ENCODE assay signal across 8 cellular contexts in the genomic region with DNA sequence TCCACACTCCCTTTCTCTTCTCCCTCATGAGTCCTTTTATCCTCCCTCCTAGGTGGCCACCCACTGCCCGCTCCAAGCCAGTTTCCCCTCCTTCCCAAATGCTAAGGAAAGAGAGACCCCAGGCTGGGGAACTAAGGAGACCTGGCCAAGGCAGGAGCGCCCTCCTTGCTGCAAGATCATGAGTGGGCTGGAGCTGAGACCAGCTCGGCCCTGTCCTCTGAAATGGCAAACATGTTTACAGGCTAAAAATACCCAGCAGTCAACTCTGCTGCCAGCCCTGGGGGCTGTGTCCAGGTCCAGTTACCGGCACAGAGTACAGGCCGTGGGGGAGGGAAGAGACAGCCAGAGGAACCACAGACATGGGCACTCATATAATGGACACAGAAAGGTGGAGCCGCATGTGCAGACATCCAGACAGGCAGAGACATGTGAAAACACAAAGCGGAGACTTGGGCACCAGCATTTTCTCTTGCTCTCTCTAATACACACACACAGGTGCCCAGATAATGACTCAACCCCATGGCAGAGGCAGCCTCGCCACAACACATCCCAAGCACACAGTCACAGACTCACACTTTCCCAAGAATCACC. TPM values are rescaled to one million over a fixed set of nuclear protein-coding genes. Genes with fewer than 3 reads are reported as not detected.
DNase-seq lines count a peak whose midpoint lies in the region; ATAC-seq and TF ChIP-seq lines count a peak whose summit lies in the region.

No MANE protein-coding gene starts in this region.

- H3K9ac ChIP-seq in H9 (ENCODE audit: extremely low read depth, insufficient read length, low read length), result no peak overlapping the region

- no peak overlapping the region for H3K56ac ChIP-seq in H9 (ENCODE audit: insufficient read length, low read depth, low read length)

- in situ Hi-C loops in gastrocnemius medialis (cut with MboI; ENCODE audit: low sequenced_read_pairs in 4 of 4), result loop anchor here in 1 of 4 donors (25.0 kb wide), 1 partner anchor 135 kb away; a partner anchor contains a TSS

- H2BK120ac ChIP-seq in H9 (ENCODE audit: low read depth, low read length, poor library complexity, severe bottlenecking), result no peak overlapping the region

- H3K23me2 ChIP-seq in H9 (ENCODE audit: insufficient read length, low read depth, low read length, poor library complexity, severe bottlenecking), result peaks cover 26% of the 10 kb centered on the region

- peak overlapping the region in 1 of 3 experiments; percentile 69; a peak in 1 of 7 replicates for H3K27ac Mint-ChIP-seq in H9
- H3K27ac Mint-ChIP-seq in activated T-helper 17 cell treated with anti-CD3 and anti-CD28 coated beads, Interleukin-2, amount 50 U/mL, for 72 hours, result peak overlapping the region; percentile 57

- peaks cover 82% of the 10 kb centered on the region for H3K27me3 Mint-ChIP-seq in H9 (ENCODE audit: low read depth)
- no peaks in the 10 kb centered on the region for H3K27me3 Mint-ChIP-seq in activated T-helper 17 cell treated with anti-CD3 and anti-CD28 coated beads, Interleukin-2, amount 50 U/mL, for 72 hours

- no peak overlapping the region for H2AFZ ChIP-seq in H9 (ENCODE audit: low read length)

- no peak overlapping the region for H2AK5ac ChIP-seq in H9 (ENCODE audit: insufficient read length, low read length)

- H3T11ph ChIP-seq in H9 (ENCODE audit: low read length), result no peak overlapping the region

- no peaks in the 10 kb centered on the region; a peak in 2 of 5 replicates for H3K9me3 Mint-ChIP-seq in H9
- no peaks in the 10 kb centered on the region for H3K9me3 Mint-ChIP-seq in activated T-helper 17 cell treated with anti-CD3 and anti-CD28 coated beads, Interleukin-2, amount 50 U/mL, for 72 hours

- no peak overlapping the region for H2BK20ac ChIP-seq in H9 (ENCODE audit: low read depth, low read length, poor library complexity, severe bottlenecking)

- peak overlapping the region; percentile 66 for H3K4me2 ChIP-seq in H9 (ENCODE audit: insufficient read depth, insufficient read length, low read length)

- no peak overlapping the region for H4K91ac ChIP-seq in H9 (ENCODE audit: insufficient read length, low read depth, low read length)

- H2BK5ac ChIP-seq in H9 (ENCODE audit: insufficient read length, low read length), result no peak overlapping the region

- TF ChIP-seq POLR2A in gastrocnemius medialis (IDR thresholded peaks at IDR 0.05), result peak; percentile 82 to 97

- DNase-seq in H9, result no peak
- DNase-seq in right atrium auricular region (ENCODE audit: low spot score), result no peak
- peak; percentile 92 to 96 for DNase-seq in gastrocnemius medialis
- DNase-seq in DMS114 treated with DMSO at 0.1 percent for 48 hours (lab: John Stamatoyannopoulos, UW; ENCODE audit: unreplicated experiment), result no peak

- peaks cover 2% of the 10 kb centered on the region for H4K20me1 ChIP-seq in H9 (ENCODE audit: control insufficient read depth, insufficient read depth, insufficient read length)

- H3K4me3 ChIP-seq in right atrium auricular region (peak overlapping the region; percentile 93 to 97), gastrocnemius medialis (peak overlapping the region; percentile 76 to 95 (median 90))

- H3K9me3 ChIP-seq in H9 (ENCODE audit: control insufficient read depth, low read depth, low read length) (no peaks in the 10 kb centered on the region), right atrium auricular region (no peaks in the 10 kb centered on the region), gastrocnemius medialis (no peaks in the 10 kb centered on the region)

- no peaks in the 10 kb centered on the region for H3K79me1 ChIP-seq in H9 (ENCODE audit: insufficient read depth, low read depth, low read length, poor library complexity, severe bottlenecking)

- H3K27ac ChIP-seq in H9 (ENCODE audit: insufficient read length, low read depth, low read length) (no peak overlapping the region), right atrium auricular region (peak overlapping the region; percentile 97 to 100), gastrocnemius medialis (peak overlapping the region; percentile 97 to 100 (median 100))

- WGBS in H9 (ENCODE audit: extremely low coverage, insufficient read length, low lambda C conversion rate), result no CpG with 5 or more reads among the region's 8 CpGs

- H2BK12ac ChIP-seq in H9 (ENCODE audit: insufficient read length, low read depth, low read length), result no peak overlapping the region

- no peak overlapping the region for H3K23ac ChIP-seq in H9 (ENCODE audit: insufficient read length, low read depth, low read length)

- H2BK15ac ChIP-seq in H9 (ENCODE audit: low read depth, low read length), result no peak overlapping the region

- H3K36me3 ChIP-seq in right atrium auricular region (no peaks in the 10 kb centered on the region), gastrocnemius medialis (no peaks in the 10 kb centered on the region)

- peak overlapping the region; percentile 68 to 84 for H3K4me3 Mint-ChIP-seq in H9
- peak overlapping the region; percentile 94 for H3K4me3 Mint-ChIP-seq in activated T-helper 17 cell treated with anti-CD3 and anti-CD28 coated beads, Interleukin-2, amount 50 U/mL, for 72 hours

- intact Hi-C loops in gastrocnemius medialis (cut with DNase I; ENCODE audit: low total_unique reads), result loop anchor here (5.0 kb wide), 1 partner anchor 295 kb away; no protein-coding TSS in a partner anchor

- H3K27me3 ChIP-seq in H9 (ENCODE audit: insufficient read depth, low read length), result peaks cover 53% of the 10 kb centered on the region
- no peaks in the 10 kb centered on the region for H3K27me3 ChIP-seq in right atrium auricular region
- H3K27me3 ChIP-seq in gastrocnemius medialis, result no peaks in the 10 kb centered on the region

- no peak overlapping the region for H3K4ac ChIP-seq in H9 (ENCODE audit: low read depth, low read length)

- no peak for ATAC-seq in activated T-helper 17 cell treated with anti-CD3 and anti-CD28 coated beads, Interleukin-2, amount 50 U/mL, for 72 hours (replicated peaks)
- peak; percentile 47 to 53 for ATAC-seq in gastrocnemius medialis
- no peak for ATAC-seq in GM21528 (IDR thresholded peaks at IDR 0.05; ENCODE audit: low FRiP score, unreplicated experiment)
- no peak for ATAC-seq in HG03432 (IDR thresholded peaks at IDR 0.05; ENCODE audit: unreplicated experiment)
- no peak for ATAC-seq in GM19455 (IDR thresholded peaks at IDR 0.05; ENCODE audit: unreplicated experiment)

- H4K5ac ChIP-seq in H9 (ENCODE audit: insufficient read length, low read depth, low read length), result no peak overlapping the region

- H3K4me1 Mint-ChIP-seq in H9, result peaks cover 37 to 62% of the 10 kb centered on the region in 2 experiments
- H3K4me1 Mint-ChIP-seq in activated T-helper 17 cell treated with anti-CD3 and anti-CD28 coated beads, Interleukin-2, amount 50 U/mL, for 72 hours, result peaks cover 38% of the 10 kb centered on the region

- H4K8ac ChIP-seq in H9 (replicated peaks; ENCODE audit: insufficient read length, low read depth, low read length), result no peak overlapping the region

- peaks cover 4% of the 10 kb centered on the region; the same call in 1 of the 2 replicates for H3K4me1 ChIP-seq in H9 (ENCODE audit: insufficient read depth, low read length)
- peaks cover 0 to 80% of the 10 kb centered on the region in 2 donors for H3K4me1 ChIP-seq in right atrium auricular region
- H3K4me1 ChIP-seq in gastrocnemius medialis, result peaks cover 63 to 65% of the 10 kb centered on the region in 2 donors

- TF ChIP-seq CTCF in H9 (conservative IDR thresholded peaks at IDR 0.05) (no peak), right atrium auricular region (IDR thresholded peaks at IDR 0.05) (no peak), gastrocnemius medialis (IDR thresholded peaks at IDR 0.05 in 4 of 5, conservative IDR thresholded peaks at IDR 0.05 in 1 of 5) (no peak)

- H3K18ac ChIP-seq in H9 (ENCODE audit: insufficient read length, low read depth, low read length), result no peak overlapping the region

- no peaks in the 10 kb centered on the region for H3K79me2 ChIP-seq in H9 (ENCODE audit: insufficient read depth, low read length)

- peak overlapping the region; percentile 46; the same call in 1 of the 2 replicates for H3K14ac ChIP-seq in H9 (ENCODE audit: insufficient read depth, low read length)

- H3K36me3 Mint-ChIP-seq in H9 (ENCODE audit: insufficient read depth in 1 of 3, low read depth in 3 of 3), result no peaks in the 10 kb centered on the region; a peak in 1 of 7 replicates
- H3K36me3 Mint-ChIP-seq in activated T-helper 17 cell treated with anti-CD3 and anti-CD28 coated beads, Interleukin-2, amount 50 U/mL, for 72 hours (ENCODE audit: low read depth), result peaks cover 48% of the 10 kb centered on the region

RNA-seq across cellular contexts. Expression of a gene that starts 1.2 kb away (rescaled TPM):
- total RNA-seq in H9 (2021), result 13.9 and 15.2 TPM in 2 replicates
- total RNA-seq in activated T-helper 17 cell treated with anti-CD3 and anti-CD28 coated beads, Interleukin-2, amount 50 U/mL, for 72 hours, result 100 to 1,000 TPM; 155 to 336 TPM
- 100 to 1,000 TPM; 270 to 441 TPM for total RNA-seq in right atrium auricular region
- total RNA-seq in gastrocnemius medialis, result 1,000 to 10,000 TPM in 1 of 4 donors, 100 to 1,000 TPM in 3; 374 to 1,261 (median 571) TPM

RNA-seq across cellular contexts. Expression of a gene that starts 25.9 kb away (rescaled TPM):
- total RNA-seq in H9 (2021), result 1,790 and 1,800 TPM in 2 replicates
- 1,000 to 10,000 TPM; 1,690 to 1,865 TPM for total RNA-seq in activated T-helper 17 cell treated with anti-CD3 and anti-CD28 coated beads, Interleukin-2, amount 50 U/mL, for 72 hours
- total RNA-seq in right atrium auricular region, result 1,000 to 10,000 TPM in 1 of 2 donors, 100 to 1,000 TPM in 1; 707 to 1,175 TPM
- total RNA-seq in gastrocnemius medialis, result 1,000 to 10,000 TPM; 1,797 to 2,946 (median 1,897) TPM

RNA-seq across cellular contexts. Expression of a gene that starts 43.5 kb away (rescaled TPM):
- 20.7 and 24.9 TPM in 2 replicates for total RNA-seq in H9 (2021)
- 10 to 100 TPM; 23.8 to 25.7 TPM for total RNA-seq in activated T-helper 17 cell treated with anti-CD3 and anti-CD28 coated beads, Interleukin-2, amount 50 U/mL, for 72 hours
- total RNA-seq in right atrium auricular region, result 1 to 10 TPM; 5.4 to 5.7 TPM
- total RNA-seq in gastrocnemius medialis, result 10 to 100 TPM in 3 of 4 donors, 1 to 10 TPM in 1; 7.8 to 15.7 (median 11.7) TPM

RNA-seq across cellular contexts. Expression of a gene that starts 53.9 kb away (rescaled TPM):
- total RNA-seq in H9 (2021) (143 and 149 TPM in 2 replicates), right atrium auricular region (10 to 100 TPM; 30.0 to 40.5 TPM), gastrocnemius medialis (10 to 100 TPM; 28.0 to 47.1 (median 31.7) TPM)
- total RNA-seq in activated T-helper 17 cell treated with anti-CD3 and anti-CD28 coated beads, Interleukin-2, amount 50 U/mL, for 72 hours, result 100 to 1,000 TPM; 142 to 198 TPM

Comparison
In these comparisons a context has a peak if more than half of its experiments do, and no peak if none do; other contexts are left out.
1. DNase-seq: peak in gastrocnemius medialis (2 of 2); none in H9 (single experiment), right atrium auricular region (single experiment) and DMS114 treated with DMSO at 0.1 percent for 48 hours (single experiment).
2. ATAC-seq: peak in gastrocnemius medialis (2 of 2); none in activated T-helper 17 cell treated with anti-CD3 and anti-CD28 coated beads, Interleukin-2, amount 50 U/mL, for 72 hours (single experiment), GM21528 (single experiment), HG03432 (single experiment) and GM19455 (single experiment).